ENCODE assay signal across 17 cellular contexts in genomic region chr19:13339869-13340268, GRCh38.
DNase-seq lines count a peak whose midpoint lies in the region; ATAC-seq and TF ChIP-seq lines count a peak whose summit lies in the region.
"Had no signal": no experiment of that assay in that cellular context is flagged by ENCODE, and none has a peak within 500 bp of the region (broad histone marks: within the 10 kb centered on the region; RNA-seq: fewer than 3 reads in every experiment).

No MANE protein-coding gene starts in this region.

- H3K27me3 ChIP-seq in heart right ventricle = peaks cover 0 to 3% (median 0%) of the 10 kb centered on the region in 7 donors
- H3K27me3 ChIP-seq: MG63 had no signal

- 39 to 51% methylated on average over 13 of the region's 13 CpGs for WGBS in heart right ventricle, 2 donors

- H3K27ac ChIP-seq in heart right ventricle (peak overlapping the region in 2 of 10 donors; percentile 9 to 31), caudate nucleus (ENCODE audit: low read depth, low read length) (peak overlapping the region; percentile 36)
- H3K27ac ChIP-seq: C4-2B had no signal

- H3K27me3 Mint-ChIP-seq in glutamatergic neuron (ENCODE audit: unreplicated experiment) = peaks cover 5% of the 10 kb centered on the region

- H3K36me3 ChIP-seq in heart right ventricle = no peaks in the 10 kb centered on the region
- H3K36me3 ChIP-seq: MG63 had no signal

- TF ChIP-seq CTCF in heart right ventricle (IDR thresholded peaks at IDR 0.05) = no peak
- TF ChIP-seq CTCF in glutamatergic neuron (IDR thresholded peaks at IDR 0.05; ENCODE audit: partially characterized antibody, unreplicated experiment) = no peak

- peaks cover 4% of the 10 kb centered on the region for H3K9me3 Mint-ChIP-seq in glutamatergic neuron (ENCODE audit: unreplicated experiment)
- H3K9me3 Mint-ChIP-seq: HFFc6 had no signal

- intact Hi-C loops in heart right ventricle (cut with DNase I) = no loop called here
- intact Hi-C loops in cardiac septum (cut with DNase I) = no loop called here

- no peak overlapping the region for H3K27ac Mint-ChIP-seq in glutamatergic neuron (ENCODE audit: unreplicated experiment)
- H3K27ac Mint-ChIP-seq: HFFc6 had no signal

- DNase-seq in heart right ventricle = no peak
- no peak for DNase-seq in cardiac septum (ENCODE audit: low spot score)
- peak in 25 of 61 donors; percentile 0 to 94 (median 14) for DNase-seq in caudate nucleus (lab: John Stamatoyannopoulos, UW)
- DNase-seq in glutamatergic neuron = peak; percentile 24
- peak; percentile 37 for DNase-seq in superior temporal gyrus (ENCODE audit: extremely low spot score)
- no peak for DNase-seq in UCSD-AML1 (lab: John Stamatoyannopoulos, UW; ENCODE audit: unreplicated experiment)
- no peak for DNase-seq in COR-L47 (lab: John Stamatoyannopoulos, UW)
- DNase-seq in kidney tubule cell (ENCODE audit: low spot score) = no peak
- DNase-seq: HFFc6, Karpas-422, MG63, NCI-H1092 treated with DMSO at 0.1 percent for 48 hours, NCI-H2107, NCI-H82, SHP77 had no signal

- no peak overlapping the region for H3K4me3 Mint-ChIP-seq in glutamatergic neuron (ENCODE audit: unreplicated experiment)
- H3K4me3 Mint-ChIP-seq: HFFc6 had no signal

- H3K36me3 Mint-ChIP-seq in glutamatergic neuron (ENCODE audit: unreplicated experiment) = peaks cover 36% of the 10 kb centered on the region

- peaks cover 0 to 37% (median 16%) of the 10 kb centered on the region in 11 donors for H3K9me3 ChIP-seq in heart right ventricle

- peak in 5 of 8 donors; percentile 46 to 65 (median 55) for ATAC-seq in heart right ventricle
- ATAC-seq: SK-N-SH treated with all-trans-retinoic acid at 6 μM for 48 hours had no signal

- H3K4me1 ChIP-seq in heart right ventricle = no peaks in the 10 kb centered on the region

- no peak overlapping the region for H3K4me3 ChIP-seq in heart right ventricle
- H3K4me3 ChIP-seq: MG63 had no signal

- no peaks in the 10 kb centered on the region for H3K4me1 Mint-ChIP-seq in glutamatergic neuron (ENCODE audit: low read depth, unreplicated experiment)

Comparison
In these comparisons a context has a peak if more than half of its experiments do, and no peak if none do; other contexts are left out.
1. DNase-seq: peak in glutamatergic neuron (single experiment) and superior temporal gyrus (single experiment); none in heart right ventricle (0 of 2), cardiac septum (single experiment), UCSD-AML1 (single experiment), COR-L47 (single experiment) and kidney tubule cell (single experiment).